16 cellular contexts compared by ENCODE assay signal in genomic region chr5:60961685-60962084, GRCh38. TPM values are rescaled to one million over a fixed set of nuclear protein-coding genes. Genes with fewer than 3 reads are reported as not detected.
DNase-seq lines count a peak whose midpoint lies in the region; ATAC-seq and TF ChIP-seq lines count a peak whose summit lies in the region.
"Had no signal": no experiment of that assay in that cellular context is flagged by ENCODE, and none has a peak within 500 bp of the region (broad histone marks: within the 10 kb centered on the region; RNA-seq: fewer than 3 reads in every experiment).

No MANE protein-coding gene starts in this region.

- H3K4me1 ChIP-seq in adipocyte (ENCODE audit: control insufficient read depth, insufficient read depth, low read length): peaks cover 25% of the 10 kb centered on the region
- no peaks in the 10 kb centered on the region for H3K4me1 ChIP-seq in esophagus squamous epithelium

- no peaks in the 10 kb centered on the region for H3K36me3 ChIP-seq in adipocyte (ENCODE audit: control insufficient read depth, insufficient read depth, low read length, severe bottlenecking)
- no peaks in the 10 kb centered on the region for H3K36me3 ChIP-seq in esophagus squamous epithelium
- H3K36me3 ChIP-seq: pancreas, thoracic aorta had no signal

- WGBS in esophagus squamous epithelium, 2 donors: 81 to 83% methylated on average over 2 of the region's 2 CpGs

- no peak for TF ChIP-seq POLR2A in esophagus squamous epithelium (IDR thresholded peaks at IDR 0.05)

- H3K4me3 ChIP-seq in adipocyte (ENCODE audit: low read length) (no peak overlapping the region), esophagus squamous epithelium (no peak overlapping the region)
- H3K4me3 ChIP-seq: BLaER1 treated with 17β-estradiol and CSF1 and Interleukin-3, amounts not matched to agents 10 nM and 100 nM; pancreas; thoracic aorta had no signal

- TF ChIP-seq CTCF in esophagus squamous epithelium (IDR thresholded peaks at IDR 0.05): no peak

- intact Hi-C loops in head of caudate nucleus (cut with DNase I): loop anchor here (5.0 kb wide), 1 partner anchor 971 kb away; no protein-coding TSS in a partner anchor
- intact Hi-C loops in esophagus squamous epithelium (cut with DNase I): no loop called here

- DNase-seq in AML-193 (lab: John Stamatoyannopoulos, UW) (peak; percentile 68 to 71), Kasumi-1 (lab: John Stamatoyannopoulos, UW) (peak; percentile 42 to 61), adipocyte (ENCODE audit: low read depth) (peak; percentile 64), glomerular visceral epithelial cell (ENCODE audit: extremely low spot score) (peak; percentile 54), NCI-H2196 (lab: John Stamatoyannopoulos, UW; ENCODE audit: unreplicated experiment) (no peak), head of caudate nucleus (no peak), esophagus squamous epithelium (lab: John Stamatoyannopoulos, UW) (no peak)
- DNase-seq: effector CD8-positive, alpha-beta T cell; NCI-H1092 treated with DMSO at 0.1 percent for 48 hours; NCI-H446; pancreas; PC-3; T-helper 2 cell had no signal

- H3K9me3 ChIP-seq in adipocyte (ENCODE audit: control insufficient read depth, low read length) (peaks cover 3% of the 10 kb centered on the region), esophagus squamous epithelium (peaks cover 0 to 2% (median 0%) of the 10 kb centered on the region in 3 donors)
- H3K9me3 ChIP-seq: pancreas had no signal

- H3K9ac ChIP-seq in adipocyte (ENCODE audit: low read length): no peak overlapping the region

- no peaks in the 10 kb centered on the region for H3K27me3 ChIP-seq in adipocyte (replicated peaks; ENCODE audit: control insufficient read depth, insufficient read depth, low read length)
- no peaks in the 10 kb centered on the region for H3K27me3 ChIP-seq in esophagus squamous epithelium
- H3K27me3 ChIP-seq: BLaER1 treated with 17β-estradiol and CSF1 and Interleukin-3, amounts not matched to agents 10 nM and 100 nM; pancreas had no signal

- H3K27ac ChIP-seq in esophagus squamous epithelium: no peak overlapping the region
- H3K27ac ChIP-seq: pancreas, thoracic aorta had no signal

- no peak for ATAC-seq in GM19452 (IDR thresholded peaks at IDR 0.05; ENCODE audit: unreplicated experiment)
- ATAC-seq: pancreas, PC-3 had no signal

RNA-seq across cellular contexts. Expression of gene NDUFAF2, which starts 16.7 kb away (rescaled TPM):
- 10 to 100 TPM; 28.0 to 38.2 (median 31.2) TPM for total RNA-seq in esophagus squamous epithelium

RNA-seq across cellular contexts. Expression of gene ERCC8, which starts 16.8 kb away (rescaled TPM):
- 10 to 100 TPM in 3 of 4 donors, 1 to 10 TPM in 1; 4.9 to 17.1 (median 12.0) TPM for total RNA-seq in esophagus squamous epithelium

Comparison
In these comparisons a context has a peak if more than half of its experiments do, and no peak if none do; other contexts are left out.
1. DNase-seq: peak in AML-193 (2 of 2), Kasumi-1 (2 of 2), adipocyte (single experiment) and glomerular visceral epithelial cell (single experiment); none in NCI-H2196 (single experiment), head of caudate nucleus (0 of 42) and esophagus squamous epithelium (single experiment).